In genomic region chr6:134173007-134173690, GRCh38 we compare ENCODE assay signal across 8 cellular contexts.
DNase-seq lines count a peak whose midpoint lies in the region; ATAC-seq and TF ChIP-seq lines count a peak whose summit lies in the region.

No MANE protein-coding gene starts in this region.

- H3K4me3 Mint-ChIP-seq in IgD-negative memory B cell = peak overlapping the region in 3 of 4 donors; percentile 30 to 98 (median 95)
- peak overlapping the region; percentile 99 for H3K4me3 Mint-ChIP-seq in natural killer cell treated with Interleukin-12 subunit alpha and Interleukin-12 subunit beta and Interleukin-15 and Interleukin-18, amount 100 ng/mL, for 72 hours

- peaks cover 26 to 40% (median 38%) of the 10 kb centered on the region in 3 donors for H3K4me1 Mint-ChIP-seq in IgD-negative memory B cell
- peaks cover 44 to 61% of the 10 kb centered on the region in 2 donors for H3K4me1 Mint-ChIP-seq in natural killer cell treated with Interleukin-12 subunit alpha and Interleukin-12 subunit beta and Interleukin-15 and Interleukin-18, amount 100 ng/mL, for 72 hours (ENCODE audit: low read depth in 2 of 2)

- peak overlapping the region; percentile 78 for H3K4me3 ChIP-seq in coronary artery

- H3K27me3 Mint-ChIP-seq in IgD-negative memory B cell = peaks cover 6% of the 10 kb centered on the region
- peaks cover 0 to 15% of the 10 kb centered on the region in 2 donors for H3K27me3 Mint-ChIP-seq in natural killer cell treated with Interleukin-12 subunit alpha and Interleukin-12 subunit beta and Interleukin-15 and Interleukin-18, amount 100 ng/mL, for 72 hours

- in situ Hi-C loops in ACHN (cut with HindIII; ENCODE audit: low pct_ligation_motif_present, low pct_unique_long_range_greater_than_20kb, low sequenced_read_pairs) = loop anchor here (25.0 kb wide), 1 partner anchor 764 kb away; no protein-coding TSS in a partner anchor

- H3K27ac ChIP-seq in coronary artery = no peak overlapping the region

- ATAC-seq in natural killer cell treated with Interleukin-12 subunit alpha and Interleukin-12 subunit beta and Interleukin-15 and Interleukin-18, amount 100 ng/mL, for 72 hours = no peak

- no peaks in the 10 kb centered on the region for H3K9me3 Mint-ChIP-seq in IgD-negative memory B cell
- H3K9me3 Mint-ChIP-seq in natural killer cell treated with Interleukin-12 subunit alpha and Interleukin-12 subunit beta and Interleukin-15 and Interleukin-18, amount 100 ng/mL, for 72 hours = no peaks in the 10 kb centered on the region

- no peak for TF ChIP-seq CTCF in coronary artery (IDR thresholded peaks at IDR 0.05)

- DNase-seq in ACHN = peak; percentile 13
- DNase-seq in coronary artery (ENCODE audit: low spot score) = no peak
- no peak for DNase-seq in natural killer cell treated with Interleukin-12 subunit alpha and Interleukin-12 subunit beta and Interleukin-15 and Interleukin-18, amount 100 ng/mL, for 72 hours (ENCODE audit: low spot score)
- DNase-seq in DMS 273 (lab: John Stamatoyannopoulos, UW; ENCODE audit: unreplicated experiment) = no peak
- DNase-seq in LoVo (ENCODE audit: low spot score) = no peak
- DNase-seq in stimulated activated naive CD4-positive, alpha-beta T cell treated with Interleukin-2 at 50 U/mL for 16 hours (lab: John Stamatoyannopoulos, UW) = no peak
- no peak for DNase-seq in AG08396 (ENCODE audit: low spot score)

- H3K36me3 Mint-ChIP-seq in IgD-negative memory B cell = peaks cover 1% of the 10 kb centered on the region
- H3K36me3 Mint-ChIP-seq in natural killer cell treated with Interleukin-12 subunit alpha and Interleukin-12 subunit beta and Interleukin-15 and Interleukin-18, amount 100 ng/mL, for 72 hours = peaks cover 43% of the 10 kb centered on the region

- peak overlapping the region in 2 of 3 donors; percentile 63 to 84 for H3K27ac Mint-ChIP-seq in IgD-negative memory B cell
- H3K27ac Mint-ChIP-seq in natural killer cell treated with Interleukin-12 subunit alpha and Interleukin-12 subunit beta and Interleukin-15 and Interleukin-18, amount 100 ng/mL, for 72 hours = peak overlapping the region; percentile 85 to 92
